ENCODE assay signal across 27 cellular contexts in the genomic region with DNA sequence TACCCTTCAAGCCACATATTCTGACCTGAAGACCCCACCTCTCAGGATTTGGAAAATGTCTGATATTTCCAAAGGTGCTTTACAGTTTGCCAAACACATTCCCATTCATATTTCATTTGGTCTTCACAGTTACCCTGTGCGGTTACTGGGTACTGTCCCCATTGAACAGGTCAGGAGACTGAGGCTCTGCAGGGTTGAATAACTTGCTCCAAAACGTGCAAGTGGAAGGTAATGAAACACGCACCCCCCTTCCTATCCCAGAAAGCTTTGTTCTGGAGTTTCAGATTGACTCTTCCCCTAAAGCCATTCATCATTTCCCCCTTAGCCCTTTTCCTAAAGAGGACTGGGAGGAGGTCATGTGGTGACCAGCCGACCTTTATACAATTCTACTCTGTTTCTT.
"Had no signal": no experiment of that assay in that cellular context is flagged by ENCODE, and none has a peak within 500 bp of the region (broad histone marks: within the 10 kb centered on the region; RNA-seq: fewer than 3 reads in every experiment).

No MANE protein-coding gene starts in this region.

- H3K4me3 ChIP-seq: ascending aorta, cardiac muscle cell, ovary, right lobe of liver had no signal

- H3K4me3 Mint-ChIP-seq: activated naive CD8-positive, alpha-beta T cell; brain; naive B cell; nephron progenitor cell had no signal

- H3K27me3 Mint-ChIP-seq: activated naive CD8-positive, alpha-beta T cell had no signal

- H3K27me3 ChIP-seq: ascending aorta, cardiac muscle cell, neutrophil, ovary, right lobe of liver had no signal

- H3K9me3 ChIP-seq: ascending aorta, neutrophil, ovary, right lobe of liver, SK-N-SH had no signal

- H3K4me1 ChIP-seq: right lobe of liver had no signal

- ATAC-seq: esophagus mucosa, left colon, right lobe of liver had no signal

- H3K27ac Mint-ChIP-seq: activated naive CD8-positive, alpha-beta T cell; brain; naive B cell; nephron progenitor cell; progenitor cell of endocrine pancreas had no signal

- H3K36me3 Mint-ChIP-seq: brain, naive B cell had no signal

- H3K27ac ChIP-seq: cardiac muscle cell, ovary, right lobe of liver had no signal

- H3K36me3 ChIP-seq: cardiac muscle cell, neutrophil, ovary, right lobe of liver had no signal

- DNase-seq: activated CD4-positive, alpha-beta T cell treated with anti-CD3 and anti-CD28 coated beads, Interleukin-2, amount 50 U/mL, for 4 hours; activated CD4-positive, CD25-positive, alpha-beta regulatory T cell treated with anti-CD3 and anti-CD28 coated beads, Interleukin-2, amount 50 U/mL, for 72 hours; activated T-cell treated with anti-CD3 and anti-CD28 coated beads for 4 hours; cortex of kidney; foreskin fibroblast; head of caudate nucleus; hippocampal formation; kidney; left colon; mammary epithelial cell; naive B cell; nephron progenitor cell; ovary; right lobe of liver; SK-N-SH; stimulated activated CD4-positive, alpha-beta T cell treated with anti-CD3 and anti-CD28 coated beads, Interleukin-2, amount 100 ng/mL, for 48 hours; stimulated activated naive CD4-positive, alpha-beta T cell treated with Interleukin-2 at 50 U/mL for 16 hours; substantia nigra; SW 1271; T-helper 2 cell had no signal

- H3K9me3 Mint-ChIP-seq: nephron progenitor cell had no signal
